In the genomic region with DNA sequence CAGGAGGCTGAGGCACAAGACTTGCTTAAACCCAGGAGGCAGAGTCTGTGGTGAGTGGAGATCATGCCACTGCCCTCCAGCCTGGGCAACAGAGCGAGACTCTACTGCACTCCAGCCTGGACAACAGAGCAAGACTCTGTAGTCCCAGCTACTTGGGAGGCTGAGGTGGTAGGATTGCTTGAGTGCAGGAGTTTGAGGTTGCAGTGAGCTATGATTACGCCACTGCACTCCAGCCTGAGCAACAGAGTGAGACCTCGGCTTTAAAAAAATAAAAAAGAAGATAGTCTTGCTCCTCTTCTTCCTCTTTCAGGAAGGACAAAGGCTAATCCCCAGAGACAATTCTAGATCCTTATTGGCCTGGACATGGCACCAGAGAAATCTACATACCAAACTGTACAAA, we compare ENCODE assay signal across 25 cellular contexts. TPM values are rescaled to one million over a fixed set of nuclear protein-coding genes. Genes with fewer than 3 reads are reported as not detected.
DNase-seq lines count a peak whose midpoint lies in the region; ATAC-seq and TF ChIP-seq lines count a peak whose summit lies in the region.
"Had no signal": no experiment of that assay in that cellular context is flagged by ENCODE, and none has a peak within 500 bp of the region (broad histone marks: within the 10 kb centered on the region; RNA-seq: fewer than 3 reads in every experiment).

No MANE protein-coding gene starts in this region.

- DNase-seq in NOMO-1 treated with dmso at 0.1 percent for 144 hours (lab: John Stamatoyannopoulos, UW; ENCODE audit: unreplicated experiment): peak; percentile 42
- peak; percentile 34 for DNase-seq in choroid plexus epithelial cell (ENCODE audit: low read depth)
- peak; percentile 19 for DNase-seq in renal cortical epithelial cell (ENCODE audit: low read depth)
- no peak for DNase-seq in HPDE6-E6E7 (ENCODE audit: extremely low spot score)
- DNase-seq in substantia nigra (lab: John Stamatoyannopoulos, UW): no peak
- no peak for DNase-seq in NCI-H2081 (lab: John Stamatoyannopoulos, UW)
- DNase-seq: activated CD4-positive, alpha-beta T cell treated with anti-CD3 and anti-CD28 coated beads for 36 hours; activated naive CD4-positive, alpha-beta T cell treated with anti-CD3 and anti-CD28 coated beads, Interleukin-2, amount 50 U/mL, for 16 hours; activated T-cell treated with anti-CD3 and anti-CD28 coated beads, Interleukin-2, amount 50 U/mL, for 72 hours; central memory CD4-positive, alpha-beta T cell; DND-41; H7; mammary epithelial cell; MG63; NCI-H187; NCI-H226; NCI-H82; SW 1271 had no signal

- CTCF ChIA-PET in HEK293 (lab: Yijun Ruan, JAX): interaction anchor here (3.5 kb wide), 1 partner anchor 12 kb away, joined by 15 read pairs; no protein-coding TSS in a partner anchor

- POLR2A ChIA-PET in HEK293 (lab: Yijun Ruan, JAX): no interaction called here

- no peak for TF ChIP-seq CTCF in HEK293 (tag by site-specific recombination; IDR thresholded peaks at IDR 0.05)
- no peak for TF ChIP-seq CTCF in choroid plexus epithelial cell (conservative IDR thresholded peaks at IDR 0.05; ENCODE audit: low read depth, low read length)

- ATAC-seq in HG02678 (IDR thresholded peaks at IDR 0.05; ENCODE audit: unreplicated experiment): no peak
- ATAC-seq: activated CD4-positive, alpha-beta T cell treated with anti-CD3 and anti-CD28 coated beads for 36 hours; activated T-cell treated with anti-CD3 and anti-CD28 coated beads, Interleukin-2, amount 50 U/mL, for 72 hours; sciatic nerve had no signal

- no peaks in the 10 kb centered on the region for H3K4me1 ChIP-seq in HEK293 (ENCODE audit: control insufficient read depth, insufficient read depth, low read length)
- H3K4me1 ChIP-seq: ascending aorta had no signal

- H3K9me3 ChIP-seq in HEK293 (ENCODE audit: control insufficient read depth, insufficient read depth, low read depth, low read length): no peaks in the 10 kb centered on the region
- H3K9me3 ChIP-seq: ascending aorta, MG63, thoracic aorta had no signal

- no peaks in the 10 kb centered on the region for H3K36me3 ChIP-seq in HEK293 (ENCODE audit: control insufficient read depth in 2 of 2, insufficient read depth in 1 of 2, low read length in 2 of 2)
- H3K36me3 ChIP-seq: ascending aorta, MG63, thoracic aorta had no signal

- H3K4me3 ChIP-seq in HEK293 (ENCODE audit: low read depth, low read length) (no peak overlapping the region), choroid plexus epithelial cell (ENCODE audit: low read depth, low read length) (no peak overlapping the region)
- H3K4me3 ChIP-seq: ascending aorta, MG63, thoracic aorta had no signal

- no peak overlapping the region for H3K27ac ChIP-seq in HEK293 (ENCODE audit: extremely low read depth, low read depth, low read length)
- H3K27ac ChIP-seq in substantia nigra (ENCODE audit: low read depth, low read length, poor library complexity, severe bottlenecking): no peak overlapping the region
- H3K27ac ChIP-seq: ascending aorta, thoracic aorta had no signal

TF ChIP-seq in HEK293, 187 proteins besides CTCF, POLR2A, EP300 and RAD21:
- TF ChIP-seq ZNF121 (tag by site-specific recombination; IDR thresholded peaks at IDR 0.05) (0 out of 2 replicates have a peak, but pooled peaks have one; percentile 16), SP7 (tag by site-specific recombination; IDR thresholded peaks at IDR 0.05) (no peak)

RNA-seq across cellular contexts. Expression of gene PPEF2, which starts 5.7 kb away (rescaled TPM):
- not detected in 2 replicates for total RNA-seq in renal cortical epithelial cell
- total RNA-seq: activated CD8-positive, alpha-beta memory T cell treated with anti-CD3 and anti-CD28 coated beads for 36 hours; activated T-cell treated with anti-CD3 and anti-CD28 coated beads, Interleukin-2, amount 50 U/mL, for 72 hours; ascending aorta; H7; mammary epithelial cell; osteocyte had no signal

RNA-seq across cellular contexts. Expression of gene NAAA, which starts 32.9 kb away (rescaled TPM):
- total RNA-seq in renal cortical epithelial cell: 14.5 and 44.1 TPM in 2 replicates

Comparison
In these comparisons a context has a peak if more than half of its experiments do, and no peak if none do; other contexts are left out.
1. DNase-seq: peak in NOMO-1 treated with dmso at 0.1 percent for 144 hours (single experiment), choroid plexus epithelial cell (single experiment) and renal cortical epithelial cell (single experiment); none in HPDE6-E6E7 (single experiment), substantia nigra (0 of 49) and NCI-H2081 (0 of 2).